In genomic region chr20:35146299-35146921, GRCh38 we compare ENCODE assay signal across 8 cellular contexts. TPM values are rescaled to one million over a fixed set of nuclear protein-coding genes. Genes with fewer than 3 reads are reported as not detected.
DNase-seq lines count a peak whose midpoint lies in the region; ATAC-seq and TF ChIP-seq lines count a peak whose summit lies in the region.

No MANE protein-coding gene starts in this region.

- intact Hi-C loops in activated CD8-positive, alpha-beta T cell treated with anti-CD3 and anti-CD28 coated beads for 36 hours (cut with micrococcal nuclease): loop anchor here (10.0 kb wide), 1 partner anchor 52 kb away; the partner anchor contains the start of gene TRPC4AP

- H3K4me2 ChIP-seq in parathyroid adenoma (ENCODE audit: low read length): peak overlapping the region; percentile 94

- peaks cover 10% of the 10 kb centered on the region for H3K36me3 Mint-ChIP-seq in activated T-cell treated with anti-CD3 and anti-CD28 coated beads, Interleukin-2, amount 50 U/mL, for 4 hours (ENCODE audit: insufficient read depth)
- H3K36me3 Mint-ChIP-seq in activated CD8-positive, alpha-beta T cell treated with anti-CD3 and anti-CD28 coated beads for 36 hours (ENCODE audit: low read depth): peaks cover 15% of the 10 kb centered on the region

- no peak for TF ChIP-seq POLR2A in gastroesophageal sphincter (IDR thresholded peaks at IDR 0.05)

- TF ChIP-seq EP300 in gastroesophageal sphincter (IDR thresholded peaks at IDR 0.05): no peak

- peak; percentile 18 for DNase-seq in activated T-cell treated with anti-CD3 and anti-CD28 coated beads, Interleukin-2, amount 50 U/mL, for 4 hours
- DNase-seq in activated T-cell treated with anti-CD3 and anti-CD28 coated beads for 4 hours (no peak), MV-4-11 (lab: John Stamatoyannopoulos, UW) (no peak), GM20000 (ENCODE audit: low spot score) (no peak)
- no peak for DNase-seq in Jurkat, Clone E6-1 (ENCODE audit: low read depth, low spot score)
- peak; percentile 45 for DNase-seq in activated CD8-positive, alpha-beta T cell treated with anti-CD3 and anti-CD28 coated beads for 36 hours

- H3K27me3 Mint-ChIP-seq in activated T-cell treated with anti-CD3 and anti-CD28 coated beads, Interleukin-2, amount 50 U/mL, for 4 hours (ENCODE audit: low read depth): no peaks in the 10 kb centered on the region
- no peaks in the 10 kb centered on the region for H3K27me3 Mint-ChIP-seq in activated CD8-positive, alpha-beta T cell treated with anti-CD3 and anti-CD28 coated beads for 36 hours

- peak overlapping the region; percentile 90 for H3K27ac Mint-ChIP-seq in activated CD8-positive, alpha-beta T cell treated with anti-CD3 and anti-CD28 coated beads for 36 hours

- H3K4me1 ChIP-seq in gastroesophageal sphincter: peaks cover 0 to 39% (median 14%) of the 10 kb centered on the region in 3 donors
- peaks cover 5% of the 10 kb centered on the region for H3K4me1 ChIP-seq in parathyroid adenoma

- no peaks in the 10 kb centered on the region for H3K9me3 Mint-ChIP-seq in activated T-cell treated with anti-CD3 and anti-CD28 coated beads, Interleukin-2, amount 50 U/mL, for 4 hours
- H3K9me3 Mint-ChIP-seq in activated CD8-positive, alpha-beta T cell treated with anti-CD3 and anti-CD28 coated beads for 36 hours: no peaks in the 10 kb centered on the region

- peak overlapping the region; percentile 98 for H3K4me3 Mint-ChIP-seq in activated T-cell treated with anti-CD3 and anti-CD28 coated beads, Interleukin-2, amount 50 U/mL, for 4 hours
- H3K4me3 Mint-ChIP-seq in activated CD8-positive, alpha-beta T cell treated with anti-CD3 and anti-CD28 coated beads for 36 hours: peak overlapping the region; percentile 95

- H3K4me1 Mint-ChIP-seq in activated T-cell treated with anti-CD3 and anti-CD28 coated beads, Interleukin-2, amount 50 U/mL, for 4 hours (ENCODE audit: low read depth): peaks cover 34% of the 10 kb centered on the region
- peaks cover 29% of the 10 kb centered on the region for H3K4me1 Mint-ChIP-seq in activated CD8-positive, alpha-beta T cell treated with anti-CD3 and anti-CD28 coated beads for 36 hours (ENCODE audit: low read depth)

- peak overlapping the region; percentile 97 for H3K4me3 ChIP-seq in Jurkat, Clone E6-1 (ENCODE audit: low read length)
- peak overlapping the region; percentile 76 to 81 for H3K4me3 ChIP-seq in gastroesophageal sphincter
- peak overlapping the region; percentile 93 for H3K4me3 ChIP-seq in parathyroid adenoma (ENCODE audit: low read depth, low read length)

- H3K27me3 ChIP-seq in gastroesophageal sphincter: no peaks in the 10 kb centered on the region
- H3K27me3 ChIP-seq in parathyroid adenoma (ENCODE audit: control insufficient read depth, insufficient read depth, low read length): no peaks in the 10 kb centered on the region

- TF ChIP-seq CTCF in activated CD8-positive, alpha-beta T cell treated with anti-CD3 and anti-CD28 coated beads for 36 hours (IDR thresholded peaks at IDR 0.05): no peak
- TF ChIP-seq CTCF in gastroesophageal sphincter (IDR thresholded peaks at IDR 0.05) (peak in 2 of 4 experiments; percentile 6 to 35), parathyroid adenoma (IDR thresholded peaks at IDR 0.05) (no peak), GM20000 (IDR thresholded peaks at IDR 0.05; ENCODE audit: extremely low read depth, missing control alignments) (no peak)

- CTCF ChIA-PET in activated CD8-positive, alpha-beta T cell treated with anti-CD3 and anti-CD28 coated beads for 36 hours (lab: Charles Lee): interaction anchor here (0.9 to 4.3 kb wide), 12 partner anchors 18 to 158 kb away, joined by 3 to 48 read pairs (median 4); partner anchors contain the start of genes EIF6 and MMP24OS

- POLR2A ChIA-PET in activated CD8-positive, alpha-beta T cell treated with anti-CD3 and anti-CD28 coated beads for 36 hours (lab: Charles Lee): interaction anchor here (0.5 to 2.2 kb wide), 12 partner anchors 9 to 310 kb away, joined by 3 to 8 read pairs (median 4); partner anchors contain the start of gene ACSS2

- peak overlapping the region; percentile 85 for H2AFZ ChIP-seq in parathyroid adenoma

- H3K36me3 ChIP-seq in gastroesophageal sphincter (peaks cover 0 to 34% of the 10 kb centered on the region in 2 donors), parathyroid adenoma (ENCODE audit: control insufficient read depth, insufficient read depth, low read length) (no peaks in the 10 kb centered on the region)

- no peaks in the 10 kb centered on the region for H3K79me2 ChIP-seq in parathyroid adenoma

- peak; percentile 8 to 18 for ATAC-seq in activated T-cell treated with anti-CD3 and anti-CD28 coated beads, Interleukin-2, amount 50 U/mL, for 4 hours
- ATAC-seq in activated CD8-positive, alpha-beta T cell treated with anti-CD3 and anti-CD28 coated beads for 36 hours: peak; percentile 11
- ATAC-seq in gastroesophageal sphincter: no peak

- H3K27ac ChIP-seq in gastroesophageal sphincter (peak overlapping the region in 3 of 4 donors; percentile 80 to 83 (median 81)), parathyroid adenoma (peak overlapping the region; percentile 69)

- peak overlapping the region; percentile 43 for H3K9ac ChIP-seq in parathyroid adenoma

- WGBS in gastroesophageal sphincter (ENCODE audit: low coverage in 1 of 2), 2 donors: 6 to 21% methylated on average over 5 to 12 of the region's 23 CpGs

- H3K9me3 ChIP-seq in gastroesophageal sphincter: no peaks in the 10 kb centered on the region
- H3K9me3 ChIP-seq in parathyroid adenoma (ENCODE audit: control insufficient read depth, low read length): no peaks in the 10 kb centered on the region

RNA-seq across cellular contexts. Expression of gene EDEM2, which starts 0.7 kb away (rescaled TPM):
- 10 to 100 TPM; 14.0 to 16.9 (median 16.7) TPM for total RNA-seq in activated T-cell treated with anti-CD3 and anti-CD28 coated beads, Interleukin-2, amount 50 U/mL, for 4 hours
- polyA plus RNA-seq in Jurkat, Clone E6-1 (2012; ENCODE audit: insufficient read depth, insufficient read length): 21.2 TPM
- 10 to 100 TPM; 14.4 to 16.0 TPM for total RNA-seq in activated CD8-positive, alpha-beta T cell treated with anti-CD3 and anti-CD28 coated beads for 36 hours
- total RNA-seq in gastroesophageal sphincter: 10 to 100 TPM; 11.2 to 18.9 (median 13.5) TPM

RNA-seq across cellular contexts. Expression of gene PROCR, which starts 25.5 kb away (rescaled TPM):
- 1 to 10 TPM; 1.1 to 1.4 (median 1.2) TPM for total RNA-seq in activated T-cell treated with anti-CD3 and anti-CD28 coated beads, Interleukin-2, amount 50 U/mL, for 4 hours
- polyA plus RNA-seq in Jurkat, Clone E6-1 (2012; ENCODE audit: insufficient read depth, insufficient read length): not detected
- total RNA-seq in activated CD8-positive, alpha-beta T cell treated with anti-CD3 and anti-CD28 coated beads for 36 hours: 1 to 10 TPM; 2.3 to 3.0 TPM
- 10 to 100 TPM; 11.7 to 59.4 (median 35.9) TPM for total RNA-seq in gastroesophageal sphincter

RNA-seq across cellular contexts. Expression of gene TRPC4AP, which starts 53.8 kb away (rescaled TPM):
- 10 to 100 TPM; 46.2 to 49.7 (median 47.2) TPM for total RNA-seq in activated T-cell treated with anti-CD3 and anti-CD28 coated beads, Interleukin-2, amount 50 U/mL, for 4 hours
- 71.4 TPM for polyA plus RNA-seq in Jurkat, Clone E6-1 (2012; ENCODE audit: insufficient read depth, insufficient read length)
- total RNA-seq in activated CD8-positive, alpha-beta T cell treated with anti-CD3 and anti-CD28 coated beads for 36 hours: 10 to 100 TPM; 34.2 to 38.2 TPM
- total RNA-seq in gastroesophageal sphincter: 10 to 100 TPM; 47.5 to 57.1 (median 52.4) TPM

Comparison
In these comparisons a context has a peak if more than half of its experiments do, and no peak if none do; other contexts are left out.
1. DNase-seq: peak in activated T-cell treated with anti-CD3 and anti-CD28 coated beads, Interleukin-2, amount 50 U/mL, for 4 hours (single experiment) and activated CD8-positive, alpha-beta T cell treated with anti-CD3 and anti-CD28 coated beads for 36 hours (single experiment); none in activated T-cell treated with anti-CD3 and anti-CD28 coated beads for 4 hours (single experiment), Jurkat, Clone E6-1 (single experiment), MV-4-11 (single experiment) and GM20000 (single experiment).
2. Peak in every context shown above with its lines, with median percentiles within 50 percentile points of each other: H3K4me3 ChIP-seq.